Comparison of ENCODE assay signal across 20 cellular contexts in the genomic region with DNA sequence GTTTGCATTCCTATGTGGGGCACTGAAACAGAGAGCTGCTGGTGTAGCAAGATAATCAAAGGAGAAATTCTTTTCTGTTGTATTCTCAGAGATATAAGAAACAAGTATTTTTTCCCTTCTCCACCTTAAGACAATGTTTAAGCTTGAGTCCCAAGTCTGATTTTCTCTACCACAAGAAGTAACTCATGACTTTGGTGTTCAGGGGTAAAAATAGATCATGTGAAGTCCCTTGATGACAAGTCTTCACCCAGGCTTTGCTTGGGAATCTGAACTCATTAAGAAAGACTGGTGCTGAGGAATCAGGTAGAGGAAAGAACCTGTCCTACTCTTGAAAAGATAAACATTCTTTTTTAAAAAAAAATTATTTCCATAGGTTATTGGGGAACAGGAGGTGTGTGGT.
"Had no signal": no experiment of that assay in that cellular context is flagged by ENCODE, and none has a peak within 500 bp of the region (broad histone marks: within the 10 kb centered on the region; RNA-seq: fewer than 3 reads in every experiment).

No MANE protein-coding gene starts in this region.

- H3K4me3 ChIP-seq: esophagus muscularis mucosa, gastroesophageal sphincter, hepatocyte, spleen, suprapubic skin, transverse colon had no signal

- DNase-seq: activated CD4-positive, alpha-beta T cell treated with anti-CD3 and anti-CD28 coated beads for 48 hours; activated CD4-positive, alpha-beta T cell treated with anti-CD3 and anti-CD28 coated beads, Interleukin-2, amount 50 U/mL, for 48 hours; activated CD8-positive, alpha-beta memory T cell treated with anti-CD3 and anti-CD28 coated beads for 24 hours; activated effector memory CD4-positive, alpha-beta T cell treated with Interleukin-2 at 50 U/mL for 16 hours; activated naive CD4-positive, alpha-beta T cell treated with Interleukin-2 at 50 U/mL for 16 hours; aorta; brain microvascular endothelial cell; islet precursor cell; left colon; right cardiac atrium; spleen; stimulated activated naive CD4-positive, alpha-beta T cell; SW 1271; T-helper 9 cell; transverse colon had no signal

- H3K9me3 ChIP-seq: esophagus muscularis mucosa, gastroesophageal sphincter, suprapubic skin, transverse colon had no signal

- H3K4me1 ChIP-seq: esophagus muscularis mucosa, gastroesophageal sphincter, transverse colon had no signal

- H3K36me3 ChIP-seq: brain microvascular endothelial cell, esophagus muscularis mucosa, gastroesophageal sphincter, spleen, suprapubic skin, transverse colon had no signal

- H3K27ac ChIP-seq: brain microvascular endothelial cell, esophagus muscularis mucosa, gastroesophageal sphincter, hepatocyte, spleen, suprapubic skin, transverse colon, VCaP had no signal

- H3K27me3 ChIP-seq: brain microvascular endothelial cell, esophagus muscularis mucosa, gastroesophageal sphincter, hepatocyte, suprapubic skin, transverse colon had no signal

- ATAC-seq: gastroesophageal sphincter, left colon, right cardiac atrium had no signal
